14 cellular contexts compared by ENCODE assay signal in the genomic region with DNA sequence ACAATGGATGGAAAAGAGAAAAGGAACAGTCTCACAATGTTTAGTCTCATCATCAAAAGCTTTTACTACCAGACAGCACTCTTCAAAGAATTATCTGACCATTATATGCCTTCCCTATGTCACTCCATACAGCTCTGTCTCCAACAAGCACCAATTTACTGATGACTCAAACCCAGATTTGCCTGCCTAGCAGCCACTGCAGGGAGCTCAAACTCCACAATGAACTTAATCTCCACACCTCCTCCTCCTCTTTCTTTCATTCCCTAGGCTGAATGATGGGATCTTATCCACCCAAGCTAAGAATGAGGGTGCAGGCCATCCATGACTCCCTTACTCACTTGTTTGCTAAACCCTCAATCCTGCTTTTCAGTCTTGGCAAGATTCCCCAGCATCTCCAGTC. TPM values are rescaled to one million over a fixed set of nuclear protein-coding genes. Genes with fewer than 3 reads are reported as not detected.
DNase-seq lines count a peak whose midpoint lies in the region; ATAC-seq, FAIRE-seq and TF ChIP-seq lines count a peak whose summit lies in the region.
"Had no signal": no experiment of that assay in that cellular context is flagged by ENCODE, and none has a peak within 500 bp of the region (broad histone marks: within the 10 kb centered on the region; RNA-seq: fewer than 3 reads in every experiment).

No MANE protein-coding gene starts in this region.

- ATAC-seq in GM21576 (IDR thresholded peaks at IDR 0.05; ENCODE audit: unreplicated experiment) (no peak), GM18870 (IDR thresholded peaks at IDR 0.05; ENCODE audit: unreplicated experiment) (no peak)
- ATAC-seq: right lobe of liver had no signal

- DNase-seq in GM18507 (ENCODE audit: extremely low spot score, insufficient read length, low read depth) (no peak), NCI-H2227 treated with DMSO at 0.1 percent for 48 hours (lab: John Stamatoyannopoulos, UW) (peak; percentile 69), epithelial cell of esophagus (ENCODE audit: low read depth) (peak; percentile 52), renal cortical epithelial cell (ENCODE audit: low read depth) (peak; percentile 45), D721Med (ENCODE audit: insufficient read length, low spot score) (no peak), KBM-7 (no peak)
- DNase-seq: activated CD4-positive, alpha-beta T cell treated with anti-CD3 and anti-CD28 coated beads for 1 hour; central memory CD4-positive, alpha-beta T cell; DMS 273 treated with DMSO at 0.1 percent for 48 hours; HCEC 1CT; NCI-H2029; right lobe of liver had no signal

- TF ChIP-seq CTCF in epithelial cell of esophagus (IDR thresholded peaks at IDR 0.05; ENCODE audit: insufficient read depth, low read depth, low read length, missing control alignments) = no peak
- no peak for TF ChIP-seq CTCF in D721Med (IDR thresholded peaks at IDR 0.05; ENCODE audit: insufficient read depth, missing control alignments)

- FAIRE-seq in GM18507 (lab: Jason Lieb, UNC) (peak; percentile 47), D721Med (lab: Jason Lieb, UNC) (no peak)

- in situ Hi-C loops in KBM-7 (cut with MboI; ENCODE audit: low pct_unique_long_range_greater_than_20kb, low sequenced_read_pairs) = no loop called here

- H3K4me3 ChIP-seq in epithelial cell of esophagus (ENCODE audit: low read length) = no peak overlapping the region
- H3K4me3 ChIP-seq: right lobe of liver had no signal

RNA-seq across cellular contexts. Expression of a gene that starts 45.5 kb away (rescaled TPM):
- total RNA-seq in renal cortical epithelial cell = 14.2 and 25.6 TPM in 2 replicates

RNA-seq across cellular contexts. Expression of a gene that starts 48.4 kb away (rescaled TPM):
- total RNA-seq in renal cortical epithelial cell = 22.3 and 26.2 TPM in 2 replicates

Comparison
In these comparisons a context has a peak if more than half of its experiments do, and no peak if none do; other contexts are left out.
1. DNase-seq: peak in NCI-H2227 treated with DMSO at 0.1 percent for 48 hours (single experiment), epithelial cell of esophagus (single experiment) and renal cortical epithelial cell (single experiment); none in GM18507 (single experiment), D721Med (single experiment) and KBM-7 (single experiment).